21 cellular contexts compared by ENCODE assay signal in the genomic region with DNA sequence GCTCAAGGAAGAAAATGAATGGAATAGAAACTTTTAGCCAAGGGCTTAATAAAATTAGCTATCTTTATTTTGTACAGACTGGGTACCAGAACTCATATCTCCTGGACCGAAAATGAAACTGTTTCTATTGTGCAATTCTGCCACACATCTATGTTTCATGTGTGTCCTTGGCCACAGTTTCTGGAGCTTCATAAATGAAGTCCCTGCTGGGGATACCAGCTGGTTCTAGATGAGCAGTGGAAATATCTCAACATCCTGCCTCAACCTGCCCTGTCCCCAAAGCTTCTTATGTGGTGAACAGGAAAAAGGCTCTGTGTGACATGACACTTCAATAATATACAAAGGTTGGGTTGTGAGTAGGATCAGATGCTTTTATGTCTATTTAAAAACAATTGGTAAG.
A peak's percentile ranks its signal among the peaks of the same experiment; 100 is the strongest.
DNase-seq lines count a peak whose midpoint lies in the region; ATAC-seq lines count a peak whose summit lies in the region.
"Had no signal": no experiment of that assay in that cellular context is flagged by ENCODE, and none has a peak within 500 bp of the region (broad histone marks: within the 10 kb centered on the region; RNA-seq: fewer than 3 reads in every experiment).

No MANE protein-coding gene starts in this region.

- DNase-seq in OCI-M1 (lab: John Stamatoyannopoulos, UW) = peak; percentile 36
- DNase-seq in RPMI8226 = no peak
- no peak for DNase-seq in HT-29 (ENCODE audit: low spot score)
- DNase-seq: ACHN, COR-L47, GM23248, NCI-H1048, NCI-H1436 treated with DMSO at 0.1 percent for 48 hours, NCI-H2029 treated with DMSO at 0.1 percent for 48 hours, NCI-H2171 treated with DMSO at 0.1 percent for 48 hours, NCI-H446 treated with DMSO at 0.1 percent for 48 hours, NCI-H748 treated with DMSO at 0.1 percent for 48 hours, PC-3, SJCRH30, T-helper 17 cell had no signal

- ATAC-seq in GM18519 (IDR thresholded peaks at IDR 0.05; ENCODE audit: low FRiP score, unreplicated experiment) (peak; percentile 28), GM19395 (IDR thresholded peaks at IDR 0.05; ENCODE audit: unreplicated experiment) (peak; percentile 55), HG02798 (IDR thresholded peaks at IDR 0.05; ENCODE audit: poor library complexity, unreplicated experiment) (peak; percentile 43), HG02973 (IDR thresholded peaks at IDR 0.05; ENCODE audit: unreplicated experiment) (no peak), HG02623 (IDR thresholded peaks at IDR 0.05; ENCODE audit: unreplicated experiment) (no peak)
- ATAC-seq: K562, PC-3, T-helper 17 cell had no signal

Comparison
In these comparisons a context has a peak if more than half of its experiments do, and no peak if none do; other contexts are left out.
1. ATAC-seq: peak in GM18519 (single experiment), GM19395 (single experiment) and HG02798 (single experiment); none in HG02973 (single experiment) and HG02623 (single experiment).